Comparison of ENCODE assay signal across 1 cellular context in the genomic region with DNA sequence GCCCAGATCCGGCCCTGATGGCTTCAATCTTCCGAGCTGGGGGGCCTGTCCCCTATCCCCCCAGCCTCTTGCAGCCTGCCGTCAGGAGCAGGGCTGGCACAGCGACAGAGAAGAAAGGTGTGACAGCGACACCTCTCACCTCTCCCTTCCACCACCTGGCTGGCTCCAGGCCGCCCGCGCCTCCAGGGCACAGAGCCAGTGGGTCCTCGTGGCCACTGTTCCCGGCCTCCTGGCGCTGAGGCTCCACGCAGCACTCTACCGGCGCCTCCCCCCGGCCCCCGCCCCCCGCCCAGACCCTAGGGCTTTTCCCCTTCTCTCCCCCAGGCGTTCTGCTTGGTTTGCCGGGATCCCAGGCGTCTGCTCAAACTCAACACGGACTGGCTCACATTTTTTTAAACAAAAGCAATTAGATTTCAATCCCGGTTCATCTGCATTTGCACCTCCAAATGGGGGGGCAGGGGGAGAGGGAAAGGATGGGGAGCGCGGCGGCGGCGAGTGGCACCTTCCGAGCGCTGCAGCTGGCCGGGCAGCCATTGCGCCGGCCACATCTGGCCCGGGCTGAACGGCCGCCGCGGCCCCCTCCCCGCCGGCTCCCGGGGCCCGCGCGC.
TF ChIP-seq lines count a peak whose summit lies in the region.

No MANE protein-coding gene starts in this region.

TF ChIP-seq in GM23338, 12 proteins besides CTCF, POLR2A, EP300 and RAD21 (continued from another document):
- TF ChIP-seq, protein P1, sequence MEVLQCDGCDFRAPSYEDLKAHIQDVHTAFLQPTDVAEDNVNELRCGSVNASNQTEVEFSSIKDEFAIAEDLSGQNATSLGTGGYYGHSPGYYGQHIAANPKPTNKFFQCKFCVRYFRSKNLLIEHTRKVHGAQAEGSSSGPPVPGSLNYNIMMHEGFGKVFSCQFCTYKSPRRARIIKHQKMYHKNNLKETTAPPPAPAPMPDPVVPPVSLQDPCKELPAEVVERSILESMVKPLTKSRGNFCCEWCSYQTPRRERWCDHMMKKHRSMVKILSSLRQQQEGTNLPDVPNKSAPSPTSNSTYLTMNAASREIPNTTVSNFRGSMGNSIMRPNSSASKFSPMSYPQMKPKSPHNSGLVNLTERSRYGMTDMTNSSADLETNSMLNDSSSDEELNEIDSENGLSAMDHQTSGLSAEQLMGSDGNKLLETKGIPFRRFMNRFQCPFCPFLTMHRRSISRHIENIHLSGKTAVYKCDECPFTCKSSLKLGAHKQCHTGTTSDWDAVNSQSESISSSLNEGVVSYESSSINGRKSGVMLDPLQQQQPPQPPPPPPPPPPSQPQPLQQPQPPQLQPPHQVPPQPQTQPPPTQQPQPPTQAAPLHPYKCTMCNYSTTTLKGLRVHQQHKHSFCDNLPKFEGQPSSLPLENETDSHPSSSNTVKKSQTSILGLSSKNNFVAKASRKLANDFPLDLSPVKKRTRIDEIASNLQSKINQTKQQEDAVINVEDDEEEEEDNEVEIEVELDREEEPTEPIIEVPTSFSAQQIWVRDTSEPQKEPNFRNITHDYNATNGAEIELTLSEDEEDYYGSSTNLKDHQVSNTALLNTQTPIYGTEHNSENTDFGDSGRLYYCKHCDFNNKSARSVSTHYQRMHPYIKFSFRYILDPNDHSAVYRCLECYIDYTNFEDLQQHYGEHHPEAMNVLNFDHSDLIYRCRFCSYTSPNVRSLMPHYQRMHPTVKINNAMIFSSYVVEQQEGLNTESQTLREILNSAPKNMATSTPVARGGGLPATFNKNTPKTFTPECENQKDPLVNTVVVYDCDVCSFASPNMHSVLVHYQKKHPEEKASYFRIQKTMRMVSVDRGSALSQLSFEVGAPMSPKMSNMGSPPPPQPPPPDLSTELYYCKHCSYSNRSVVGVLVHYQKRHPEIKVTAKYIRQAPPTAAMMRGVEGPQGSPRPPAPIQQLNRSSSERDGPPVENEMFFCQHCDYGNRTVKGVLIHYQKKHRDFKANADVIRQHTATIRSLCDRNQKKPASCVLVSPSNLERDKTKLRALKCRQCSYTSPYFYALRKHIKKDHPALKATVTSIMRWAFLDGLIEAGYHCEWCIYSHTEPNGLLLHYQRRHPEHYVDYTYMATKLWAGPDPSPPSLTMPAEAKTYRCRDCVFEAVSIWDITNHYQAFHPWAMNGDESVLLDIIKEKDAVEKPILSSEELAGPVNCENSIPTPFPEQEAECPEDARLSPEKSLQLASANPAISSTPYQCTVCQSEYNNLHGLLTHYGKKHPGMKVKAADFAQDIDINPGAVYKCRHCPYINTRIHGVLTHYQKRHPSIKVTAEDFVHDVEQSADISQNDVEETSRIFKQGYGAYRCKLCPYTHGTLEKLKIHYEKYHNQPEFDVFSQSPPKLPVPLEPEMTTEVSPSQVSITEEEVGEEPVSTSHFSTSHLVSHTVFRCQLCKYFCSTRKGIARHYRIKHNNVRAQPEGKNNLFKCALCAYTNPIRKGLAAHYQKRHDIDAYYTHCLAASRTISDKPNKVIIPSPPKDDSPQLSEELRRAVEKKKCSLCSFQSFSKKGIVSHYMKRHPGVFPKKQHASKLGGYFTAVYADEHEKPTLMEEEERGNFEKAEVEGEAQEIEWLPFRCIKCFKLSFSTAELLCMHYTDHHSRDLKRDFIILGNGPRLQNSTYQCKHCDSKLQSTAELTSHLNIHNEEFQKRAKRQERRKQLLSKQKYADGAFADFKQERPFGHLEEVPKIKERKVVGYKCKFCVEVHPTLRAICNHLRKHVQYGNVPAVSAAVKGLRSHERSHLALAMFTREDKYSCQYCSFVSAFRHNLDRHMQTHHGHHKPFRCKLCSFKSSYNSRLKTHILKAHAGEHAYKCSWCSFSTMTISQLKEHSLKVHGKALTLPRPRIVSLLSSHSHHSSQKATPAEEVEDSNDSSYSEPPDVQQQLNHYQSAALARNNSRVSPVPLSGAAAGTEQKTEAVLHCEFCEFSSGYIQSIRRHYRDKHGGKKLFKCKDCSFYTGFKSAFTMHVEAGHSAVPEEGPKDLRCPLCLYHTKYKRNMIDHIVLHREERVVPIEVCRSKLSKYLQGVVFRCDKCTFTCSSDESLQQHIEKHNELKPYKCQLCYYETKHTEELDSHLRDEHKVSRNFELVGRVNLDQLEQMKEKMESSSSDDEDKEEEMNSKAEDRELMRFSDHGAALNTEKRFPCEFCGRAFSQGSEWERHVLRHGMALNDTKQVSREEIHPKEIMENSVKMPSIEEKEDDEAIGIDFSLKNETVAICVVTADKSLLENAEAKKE (CRISPR knock-in tag; IDR thresholded peaks at IDR 0.05): no peak
- TF ChIP-seq, protein P2, sequence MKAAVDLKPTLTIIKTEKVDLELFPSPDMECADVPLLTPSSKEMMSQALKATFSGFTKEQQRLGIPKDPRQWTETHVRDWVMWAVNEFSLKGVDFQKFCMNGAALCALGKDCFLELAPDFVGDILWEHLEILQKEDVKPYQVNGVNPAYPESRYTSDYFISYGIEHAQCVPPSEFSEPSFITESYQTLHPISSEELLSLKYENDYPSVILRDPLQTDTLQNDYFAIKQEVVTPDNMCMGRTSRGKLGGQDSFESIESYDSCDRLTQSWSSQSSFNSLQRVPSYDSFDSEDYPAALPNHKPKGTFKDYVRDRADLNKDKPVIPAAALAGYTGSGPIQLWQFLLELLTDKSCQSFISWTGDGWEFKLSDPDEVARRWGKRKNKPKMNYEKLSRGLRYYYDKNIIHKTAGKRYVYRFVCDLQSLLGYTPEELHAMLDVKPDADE (IDR thresholded peaks at IDR 0.05): no peak
- TF ChIP-seq JUNB (IDR thresholded peaks at IDR 0.05; ENCODE audit: unreplicated experiment): no peak
- no peak for TF ChIP-seq EZH2phosphoT487 (IDR thresholded peaks at IDR 0.05; ENCODE audit: unreplicated experiment)
- TF ChIP-seq NANOG (IDR thresholded peaks at IDR 0.05; ENCODE audit: borderline replicate concordance): no peak
- no peak for TF ChIP-seq EZH2 (IDR thresholded peaks at IDR 0.05; ENCODE audit: low read depth, unreplicated experiment)
- no peak for TF ChIP-seq POLR2AphosphoS5 (IDR thresholded peaks at IDR 0.05; ENCODE audit: low read depth)
- TF ChIP-seq, protein P3, sequence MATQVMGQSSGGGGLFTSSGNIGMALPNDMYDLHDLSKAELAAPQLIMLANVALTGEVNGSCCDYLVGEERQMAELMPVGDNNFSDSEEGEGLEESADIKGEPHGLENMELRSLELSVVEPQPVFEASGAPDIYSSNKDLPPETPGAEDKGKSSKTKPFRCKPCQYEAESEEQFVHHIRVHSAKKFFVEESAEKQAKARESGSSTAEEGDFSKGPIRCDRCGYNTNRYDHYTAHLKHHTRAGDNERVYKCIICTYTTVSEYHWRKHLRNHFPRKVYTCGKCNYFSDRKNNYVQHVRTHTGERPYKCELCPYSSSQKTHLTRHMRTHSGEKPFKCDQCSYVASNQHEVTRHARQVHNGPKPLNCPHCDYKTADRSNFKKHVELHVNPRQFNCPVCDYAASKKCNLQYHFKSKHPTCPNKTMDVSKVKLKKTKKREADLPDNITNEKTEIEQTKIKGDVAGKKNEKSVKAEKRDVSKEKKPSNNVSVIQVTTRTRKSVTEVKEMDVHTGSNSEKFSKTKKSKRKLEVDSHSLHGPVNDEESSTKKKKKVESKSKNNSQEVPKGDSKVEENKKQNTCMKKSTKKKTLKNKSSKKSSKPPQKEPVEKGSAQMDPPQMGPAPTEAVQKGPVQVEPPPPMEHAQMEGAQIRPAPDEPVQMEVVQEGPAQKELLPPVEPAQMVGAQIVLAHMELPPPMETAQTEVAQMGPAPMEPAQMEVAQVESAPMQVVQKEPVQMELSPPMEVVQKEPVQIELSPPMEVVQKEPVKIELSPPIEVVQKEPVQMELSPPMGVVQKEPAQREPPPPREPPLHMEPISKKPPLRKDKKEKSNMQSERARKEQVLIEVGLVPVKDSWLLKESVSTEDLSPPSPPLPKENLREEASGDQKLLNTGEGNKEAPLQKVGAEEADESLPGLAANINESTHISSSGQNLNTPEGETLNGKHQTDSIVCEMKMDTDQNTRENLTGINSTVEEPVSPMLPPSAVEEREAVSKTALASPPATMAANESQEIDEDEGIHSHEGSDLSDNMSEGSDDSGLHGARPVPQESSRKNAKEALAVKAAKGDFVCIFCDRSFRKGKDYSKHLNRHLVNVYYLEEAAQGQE (IDR thresholded peaks at IDR 0.05; ENCODE audit: unreplicated experiment): no peak
- no peak for TF ChIP-seq ZNF114 (CRISPR knock-in tag; IDR thresholded peaks at IDR 0.05)
- TF ChIP-seq CREB1 (CRISPR knock-in tag; IDR thresholded peaks at IDR 0.05; ENCODE audit: low read depth): no peak
